ENCODE assay signal across 31 cellular contexts in the genomic region with DNA sequence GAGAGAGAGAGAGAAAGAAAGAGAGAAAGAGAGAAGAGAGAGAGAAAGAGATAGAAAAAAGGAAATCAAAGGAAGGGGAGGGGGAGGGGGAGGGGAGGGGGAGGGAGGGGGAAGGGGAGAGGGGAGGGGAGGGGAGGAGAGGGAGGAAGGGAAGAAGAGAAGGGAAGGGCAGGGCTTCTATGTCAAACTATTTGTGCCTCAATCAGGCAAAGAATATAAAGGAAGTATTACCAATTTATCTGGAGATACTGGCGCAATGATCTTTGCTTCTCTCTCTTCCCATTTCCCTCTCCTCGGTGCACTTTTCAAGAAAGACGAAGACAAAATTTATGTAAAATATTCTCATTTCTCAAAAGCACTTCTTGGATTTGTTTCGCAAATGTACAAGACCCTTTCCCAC.
"Had no signal": no experiment of that assay in that cellular context is flagged by ENCODE, and none has a peak within 500 bp of the region (broad histone marks: within the 10 kb centered on the region; RNA-seq: fewer than 3 reads in every experiment).

No MANE protein-coding gene starts in this region.

- H3K36me3 ChIP-seq: ascending aorta, breast epithelium, cardiac muscle cell, colonic mucosa had no signal

- H3K27ac ChIP-seq: ascending aorta, breast epithelium, cardiac muscle cell, colonic mucosa, dorsolateral prefrontal cortex, VCaP had no signal

- H3K9me3 ChIP-seq: ascending aorta, breast epithelium, colonic mucosa had no signal

- ATAC-seq: activated naive CD4-positive, alpha-beta T cell treated with anti-CD3 and anti-CD28 coated beads, Interleukin-2, amount 50 U/mL, for 72 hours; activated T-cell treated with anti-CD3 and anti-CD28 coated beads, Interleukin-2, amount 50 U/mL, for 72 hours; esophagus mucosa; WTC11 had no signal

- H3K4me3 ChIP-seq: ascending aorta, breast epithelium, cardiac muscle cell, colonic mucosa had no signal

- FAIRE-seq: frontal cortex, TTC549 had no signal

- DNase-seq: activated CD4-positive, alpha-beta memory T cell treated with anti-CD3 and anti-CD28 coated beads, Interleukin-2, amount 10 ng/mL, durations not matched to agents 7 days and 5 days; activated CD4-positive, alpha-beta T cell treated with anti-CD3 and anti-CD28 coated beads for 1 hour; activated CD4-positive, alpha-beta T cell treated with anti-CD3 and anti-CD28 coated beads for 4 hours; activated CD4-positive, alpha-beta T cell treated with anti-CD3 and anti-CD28 coated beads, Interleukin-2, amount 10 ng/mL, durations not matched to agents 7 days and 5 days; activated CD4-positive, alpha-beta T cell treated with anti-CD3 and anti-CD28 coated beads, Interleukin-2, amount 50 U/mL, for 4 hours; activated CD8-positive, alpha-beta memory T cell treated with anti-CD3 and anti-CD28 coated beads, Interleukin-2, amount 50 U/mL, for 48 hours; activated gamma-delta T cell; activated naive CD4-positive, alpha-beta T cell; activated naive CD4-positive, alpha-beta T cell treated with anti-CD3 and anti-CD28 coated beads, Interleukin-2, amount 10 ng/mL, durations not matched to agents 7 days and 5 days; activated naive CD8-positive, alpha-beta T cell treated with anti-CD3 and anti-CD28 coated beads, Interleukin-2, amount 10 ng/mL, durations not matched to agents 7 days and 5 days; activated T-cell treated with anti-CD3 and anti-CD28 coated beads for 4 hours; activated T-cell treated with anti-CD3 and anti-CD28 coated beads, Interleukin-2, amount 50 U/mL, for 24 hours; activated T-cell treated with anti-CD3 and anti-CD28 coated beads, Interleukin-2, amount 50 U/mL, for 72 hours; central memory CD4-positive, alpha-beta T cell; cerebellar nuclear complex; dorsolateral prefrontal cortex; effector memory CD4-positive, alpha-beta T cell; endodermal cell; foreskin fibroblast; head of caudate nucleus; T-helper 2 cell had no signal

- H3K4me1 ChIP-seq: ascending aorta, breast epithelium had no signal

- H3K27me3 ChIP-seq: ascending aorta, breast epithelium, cardiac muscle cell, colonic mucosa, dorsolateral prefrontal cortex had no signal
